ENCODE assay signal across 21 cellular contexts in the genomic region with DNA sequence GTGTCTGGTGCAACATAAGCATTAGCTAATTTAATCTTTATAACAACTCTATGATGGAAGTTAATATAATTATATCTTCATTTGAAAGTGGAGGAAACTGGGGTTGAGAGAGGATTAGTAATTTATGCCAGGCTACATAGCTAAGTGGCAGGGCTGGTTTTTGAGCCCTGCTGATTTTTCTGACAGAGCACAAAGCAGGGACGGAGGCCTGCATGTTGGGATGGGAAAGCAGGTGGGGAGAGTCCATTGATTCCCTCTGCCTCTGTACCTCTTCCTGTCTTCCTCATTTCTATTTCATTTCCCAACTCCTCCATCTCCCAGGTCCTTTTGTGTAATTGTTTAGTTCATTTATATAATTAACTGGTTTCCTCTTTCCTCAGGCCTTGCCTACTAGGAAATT.
DNase-seq lines count a peak whose midpoint lies in the region; ATAC-seq and TF ChIP-seq lines count a peak whose summit lies in the region.
"Had no signal": no experiment of that assay in that cellular context is flagged by ENCODE, and none has a peak within 500 bp of the region (broad histone marks: within the 10 kb centered on the region; RNA-seq: fewer than 3 reads in every experiment).

No MANE protein-coding gene starts in this region.

- no peaks in the 10 kb centered on the region for H3K27me3 ChIP-seq in IMR-90 (ENCODE audit: control insufficient read depth, insufficient read depth, low read length)
- H3K27me3 ChIP-seq in endodermal cell (ENCODE audit: control insufficient read depth, insufficient read depth, low read length, poor library complexity, severe bottlenecking) = no peaks in the 10 kb centered on the region
- no peaks in the 10 kb centered on the region for H3K27me3 ChIP-seq in neuronal stem cell (ENCODE audit: control insufficient read depth in 3 of 3, insufficient read depth in 3 of 3, low read depth in 1 of 3, low read length in 3 of 3)
- no peaks in the 10 kb centered on the region for H3K27me3 ChIP-seq in psoas muscle (ENCODE audit: insufficient read depth in 3 of 3, low read length in 2 of 3)

- intact Hi-C loops in IMR-90 (cut with micrococcal nuclease) (loop anchor here (2.0 kb wide), 1 partner anchor 14 kb away; no protein-coding TSS in a partner anchor), psoas muscle (cut with DNase I) (no loop called here)

- H4K8ac ChIP-seq in IMR-90 (ENCODE audit: low read depth in 2 of 2, low read length in 2 of 2) = peak overlapping the region in 1 of 2 experiments; percentile 54; a peak in 1 of 4 replicates
- no peak overlapping the region for H4K8ac ChIP-seq in neuronal stem cell (ENCODE audit: low read depth, low read length)

- H3K36me3 ChIP-seq in IMR-90 (ENCODE audit: control insufficient read depth, insufficient read depth, low read length) (no peaks in the 10 kb centered on the region), endodermal cell (ENCODE audit: control insufficient read depth, insufficient read depth, low read length) (no peaks in the 10 kb centered on the region), neuronal stem cell (replicated peaks in 1 of 2; ENCODE audit: control insufficient read depth in 2 of 2, insufficient read depth in 2 of 2, low read length in 2 of 2) (no peaks in the 10 kb centered on the region), psoas muscle (ENCODE audit: insufficient read depth in 1 of 2, low read depth in 1 of 2) (no peaks in the 10 kb centered on the region)

- H3K4ac ChIP-seq in IMR-90 (ENCODE audit: low read depth, low read length) (0 out of 2 replicates have a peak overlapping the region, but pooled peaks have one; percentile 6), neuronal stem cell (ENCODE audit: low read length) (no peak overlapping the region)

- H3K27ac Mint-ChIP-seq in endodermal cell = no peak overlapping the region

- H3K79me1 ChIP-seq in IMR-90 (ENCODE audit: low read depth in 1 of 2, low read length in 2 of 2) = 0 out of 4 replicates have a peak, but pooled peaks cover 0 to 4% of the 10 kb centered on the region in 2 experiments
- H3K79me1 ChIP-seq in neuronal stem cell (ENCODE audit: low read depth, low read length) = no peaks in the 10 kb centered on the region

- H4K91ac ChIP-seq in IMR-90 (ENCODE audit: insufficient read depth, low read depth, low read length) (peak overlapping the region; percentile 20; the same call in 1 of the 2 replicates), neuronal stem cell (ENCODE audit: low read depth, low read length, poor library complexity) (no peak overlapping the region)

- TF ChIP-seq RAD21 in IMR-90 (IDR thresholded peaks at IDR 0.05; ENCODE audit: low read length) = no peak

- no peaks in the 10 kb centered on the region for H3K9me3 ChIP-seq in IMR-90 (ENCODE audit: control insufficient read depth, insufficient read depth, low read length)
- no peaks in the 10 kb centered on the region for H3K9me3 ChIP-seq in endodermal cell (ENCODE audit: control insufficient read depth, low read length)
- no peaks in the 10 kb centered on the region for H3K9me3 ChIP-seq in neuronal stem cell (replicated peaks in 1 of 2; ENCODE audit: control insufficient read depth in 2 of 2, insufficient read depth in 1 of 2, low read depth in 1 of 2, low read length in 2 of 2)
- H3K9me3 ChIP-seq in psoas muscle = no peaks in the 10 kb centered on the region

- no CpG with 5 or more reads among the region's 1 CpG for WGBS in IMR-90 (ENCODE audit: extremely low coverage in 2 of 2, insufficient read length in 1 of 2), 2 experiments
- WGBS in endodermal cell (ENCODE audit: insufficient coverage in 1 of 2, insufficient read length in 1 of 2), 2 experiments = 80% methylated on average over 1 of the region's 1 CpG; no CpG with 5 or more reads in 1 of the 2 experiments
- no CpG with 5 or more reads among the region's 1 CpG for WGBS in neuronal stem cell (ENCODE audit: extremely low coverage in 2 of 2, insufficient read length in 2 of 2, insufficient replicate concordance in 1 of 2), 2 donors
- WGBS in psoas muscle, 3 donors = 94 to 100% (median 100%) methylated on average over 1 of the region's 1 CpG

- no peak overlapping the region for H3K56ac ChIP-seq in IMR-90 (ENCODE audit: extremely low read depth, insufficient read depth, low read length)

- no peak overlapping the region for H3K4me3 ChIP-seq in IMR-90 (ENCODE audit: insufficient read depth, low read depth, low read length)
- no peak overlapping the region for H3K4me3 ChIP-seq in endodermal cell (ENCODE audit: low read length)
- H3K4me3 ChIP-seq in neuronal stem cell (ENCODE audit: low read length in 2 of 2) = no peak overlapping the region
- H3K4me3 ChIP-seq in psoas muscle = no peak overlapping the region
- H3K4me3 ChIP-seq: SK-N-MC had no signal

- no peak overlapping the region for H3K23ac ChIP-seq in IMR-90 (ENCODE audit: low read depth, low read length)
- no peak overlapping the region for H3K23ac ChIP-seq in neuronal stem cell (ENCODE audit: low read depth, low read length, poor library complexity)

- H3K4me1 ChIP-seq in IMR-90 (ENCODE audit: control insufficient read depth, insufficient read depth, low read length) (peaks cover 17% of the 10 kb centered on the region), endodermal cell (ENCODE audit: control insufficient read depth, insufficient read depth, low read length) (no peaks in the 10 kb centered on the region), neuronal stem cell (ENCODE audit: control insufficient read depth in 2 of 2, insufficient read depth in 1 of 2, low read depth in 1 of 2, low read length in 2 of 2) (peaks cover 5 to 12% of the 10 kb centered on the region in 2 donors), psoas muscle (peaks cover 16% of the 10 kb centered on the region)

- H3K14ac ChIP-seq in IMR-90 (replicated peaks; ENCODE audit: low read depth, low read length) (no peak overlapping the region), neuronal stem cell (ENCODE audit: low read length) (no peak overlapping the region)

- DNase-seq in IMR-90 (no peak), endodermal cell (no peak), neuronal stem cell (ENCODE audit: low spot score) (no peak), psoas muscle (no peak), HEK293T (ENCODE audit: extremely low spot score) (no peak)
- DNase-seq in stimulated activated naive CD4-positive, alpha-beta T cell (lab: John Stamatoyannopoulos, UW) = no peak
- DNase-seq: DMS 273 treated with DMSO at 0.1 percent for 48 hours, EL, HCEC 1CT, KG1, NCI-H1092, NCI-H146, NCI-H2081, NCI-H2227 treated with DMSO at 0.1 percent for 48 hours, NCI-H524 had no signal

- no peak overlapping the region for H3K9ac ChIP-seq in IMR-90 (ENCODE audit: low read depth, low read length)
- no peak overlapping the region for H3K9ac ChIP-seq in endodermal cell (ENCODE audit: extremely low read depth, low read length, poor library complexity, severe bottlenecking)
- H3K9ac ChIP-seq in neuronal stem cell (ENCODE audit: low read depth, low read length, poor library complexity) = no peak overlapping the region

- TF ChIP-seq POLR2A in IMR-90 (IDR thresholded peaks at IDR 0.05; ENCODE audit: low read depth, low read length) = no peak

- TF ChIP-seq CTCF in 22Rv1 (IDR thresholded peaks at IDR 0.05) (no peak), IMR-90 (conservative IDR thresholded peaks at IDR 0.05; ENCODE audit: low read depth, low read length) (no peak), endodermal cell (conservative IDR thresholded peaks at IDR 0.05) (no peak), psoas muscle (IDR thresholded peaks at IDR 0.05) (no peak)

- H3K36me3 Mint-ChIP-seq in endodermal cell (ENCODE audit: low read depth) = no peaks in the 10 kb centered on the region

- H4K5ac ChIP-seq in IMR-90 (ENCODE audit: low read depth, low read length) = peak overlapping the region; percentile 33; the same call in 1 of the 2 replicates

- peak overlapping the region; percentile 35; the same call in 1 of the 2 replicates for H2BK20ac ChIP-seq in IMR-90 (ENCODE audit: low read depth, low read length)

- H3K27ac ChIP-seq in 22Rv1 (peak overlapping the region; percentile 93; the same call in 1 of the 2 replicates), IMR-90 (ENCODE audit: insufficient read depth, low read length) (no peak overlapping the region), endodermal cell (ENCODE audit: low read depth, low read length) (peak overlapping the region; percentile 42), neuronal stem cell (replicated peaks; ENCODE audit: low read length) (peak overlapping the region; percentile 68), psoas muscle (no peak overlapping the region)
- H3K27ac ChIP-seq: C4-2B, SK-N-MC had no signal

- dilution Hi-C loops in IMR-90 (cut with HindIII; ENCODE audit: low sequenced_read_pairs, unreplicated experiment) = no loop called here

- H2BK15ac ChIP-seq in IMR-90 (ENCODE audit: low read depth, low read length) (no peak overlapping the region; the same call in 2 of the 3 replicates), neuronal stem cell (ENCODE audit: low read length) (no peak overlapping the region)

- peak overlapping the region; percentile 30; the same call in 1 of the 2 replicates for H3K18ac ChIP-seq in IMR-90 (ENCODE audit: low read depth, low read length)
- no peak overlapping the region for H3K18ac ChIP-seq in neuronal stem cell (ENCODE audit: low read length)

- H2BK5ac ChIP-seq in IMR-90 (ENCODE audit: low read depth, low read length, poor library complexity, severe bottlenecking) = peak overlapping the region; percentile 9
- H2BK5ac ChIP-seq in neuronal stem cell (ENCODE audit: low read length) = no peak overlapping the region

- H2BK120ac ChIP-seq in IMR-90 (ENCODE audit: low read depth, low read length) (no peak overlapping the region), neuronal stem cell (ENCODE audit: low read depth, low read length) (no peak overlapping the region)

- peaks cover 4% of the 10 kb centered on the region for H3K9me1 ChIP-seq in IMR-90 (ENCODE audit: insufficient read depth, low read length)

- H3K27me3 Mint-ChIP-seq in endodermal cell (ENCODE audit: insufficient read depth) = no peaks in the 10 kb centered on the region

- H2BK12ac ChIP-seq in neuronal stem cell (ENCODE audit: low read length) = no peak overlapping the region

- no TSS peak for BruUV-seq in IMR-90 (replicated peaks; lab: Mats Ljungman, UMichigan)

- no peaks in the 10 kb centered on the region for H3K9me3 Mint-ChIP-seq in endodermal cell

- H2AK5ac ChIP-seq in IMR-90 (ENCODE audit: low read depth, low read length) (no peak overlapping the region), neuronal stem cell (ENCODE audit: low read depth, low read length) (no peak overlapping the region)

- POLR2A ChIA-PET in IMR-90 (lab: Charles Lee; ENCODE audit: unreplicated experiment) = no interaction called here
- POLR2A ChIA-PET in HEK293T (lab: Yijun Ruan, JAX) = no interaction called here

- H3K4me2 ChIP-seq in IMR-90 (ENCODE audit: low read depth, low read length) = no peak overlapping the region
- H3K4me2 ChIP-seq in neuronal stem cell (ENCODE audit: insufficient read depth, low read length, poor library complexity, severe bottlenecking) = no peak overlapping the region

- no peak overlapping the region for H2AFZ ChIP-seq in IMR-90 (replicated peaks; ENCODE audit: low read length, poor library complexity)
- H2AFZ ChIP-seq in neuronal stem cell (ENCODE audit: low read length) = peak overlapping the region; percentile 26

- H2AK9ac ChIP-seq in IMR-90 (replicated peaks; ENCODE audit: low read depth, low read length, poor library complexity) = no peak overlapping the region

- in situ Hi-C loops in IMR-90 (cut with MboI; ENCODE audit: low sequenced_read_pairs) = no loop called here

- H3K4me1 Mint-ChIP-seq in endodermal cell = peaks cover 4% of the 10 kb centered on the region

- ATAC-seq in IMR-90 (ENCODE audit: low read depth) = no peak
- ATAC-seq in psoas muscle = no peak
- ATAC-seq in HG03175 (IDR thresholded peaks at IDR 0.05; ENCODE audit: unreplicated experiment) = no peak
- ATAC-seq: Panc1, Right ventricle myocardium inferior had no signal

- H3K4me3 Mint-ChIP-seq in endodermal cell = no peak overlapping the region

- CTCF ChIA-PET in IMR-90 (lab: Yijun Ruan, JAX) = interaction anchor here (0.7 to 2.1 kb wide), 2 partner anchors 20 to 42 kb away, joined by 3 to 8 read pairs; no protein-coding TSS in a partner anchor
- CTCF ChIA-PET in HEK293T (lab: Yijun Ruan, JAX) = no interaction called here

- no peaks in the 10 kb centered on the region for H4K20me1 ChIP-seq in IMR-90 (ENCODE audit: insufficient read depth, low read length)

Comparison
In these comparisons a context has a peak if more than half of its experiments do, and no peak if none do; other contexts are left out.
1. H3K27ac ChIP-seq: peak in 22Rv1 (single experiment), endodermal cell (single experiment) and neuronal stem cell (single experiment); none in IMR-90 (single experiment) and psoas muscle (single experiment).